9 cellular contexts compared by ENCODE assay signal in the genomic region with DNA sequence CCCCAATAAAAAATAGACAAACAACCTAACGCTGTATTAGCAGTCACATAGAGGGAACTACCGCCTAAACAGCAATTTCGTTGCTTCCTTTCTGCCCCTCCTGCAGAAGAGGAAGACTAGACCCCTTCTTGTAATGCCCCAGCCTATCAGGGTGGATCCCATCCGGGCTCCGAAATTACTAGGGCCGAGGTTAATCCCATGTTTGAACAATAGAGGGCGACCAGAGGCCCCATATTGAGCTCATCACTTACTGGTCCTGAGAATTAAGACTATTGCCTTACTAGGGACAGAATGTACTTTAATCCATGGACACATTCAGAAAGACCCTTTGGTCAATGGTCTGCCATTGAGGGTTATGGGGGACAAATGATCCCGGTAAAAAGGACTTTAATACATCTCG. TPM values are rescaled to one million over a fixed set of nuclear protein-coding genes. Genes with fewer than 3 reads are reported as not detected.
DNase-seq lines count a peak whose midpoint lies in the region; ATAC-seq and TF ChIP-seq lines count a peak whose summit lies in the region.
"Had no signal": no experiment of that assay in that cellular context is flagged by ENCODE, and none has a peak within 500 bp of the region (broad histone marks: within the 10 kb centered on the region; RNA-seq: fewer than 3 reads in every experiment).

No MANE protein-coding gene starts in this region.

- H3K9ac ChIP-seq in neuronal stem cell (ENCODE audit: low read depth, low read length, poor library complexity), result no peak overlapping the region

- peak; percentile 61 for TF ChIP-seq CTCF in fibroblast of mammary gland (conservative IDR thresholded peaks at IDR 0.05; ENCODE audit: control insufficient read depth, insufficient read depth, low read depth, low read length)

- no peak overlapping the region for H3K27ac Mint-ChIP-seq in activated T-cell treated with anti-CD3 and anti-CD28 coated beads, Interleukin-2, amount 50 U/mL, for 24 hours
- H3K27ac Mint-ChIP-seq: T-helper 1 cell treated with Interleukin-12 subunit alpha and Interleukin-12 subunit beta and Interleukin-4 antibody, amounts not matched to agents 30 μg/mL and 1 μg/mL, for 36 hours had no signal

- no peak overlapping the region for H3K4me3 ChIP-seq in fibroblast of mammary gland (ENCODE audit: control insufficient read depth, low read depth, low read length)
- no peak overlapping the region for H3K4me3 ChIP-seq in neuronal stem cell (ENCODE audit: low read length in 2 of 2)

- ATAC-seq in HG03175 (IDR thresholded peaks at IDR 0.05; ENCODE audit: unreplicated experiment) (no peak), HG02759 (IDR thresholded peaks at IDR 0.05; ENCODE audit: unreplicated experiment) (no peak)

- no peaks in the 10 kb centered on the region for H3K4me1 Mint-ChIP-seq in activated T-cell treated with anti-CD3 and anti-CD28 coated beads, Interleukin-2, amount 50 U/mL, for 24 hours (ENCODE audit: low read depth)

- no peaks in the 10 kb centered on the region for H3K36me3 ChIP-seq in neuronal stem cell (replicated peaks in 1 of 2; ENCODE audit: control insufficient read depth in 2 of 2, insufficient read depth in 2 of 2, low read length in 2 of 2)

- no peak overlapping the region for H3K23ac ChIP-seq in neuronal stem cell (ENCODE audit: low read depth, low read length, poor library complexity)

- H3K4me2 ChIP-seq in neuronal stem cell (ENCODE audit: insufficient read depth, low read length, poor library complexity, severe bottlenecking), result no peak overlapping the region

- no peaks in the 10 kb centered on the region for H3K79me1 ChIP-seq in neuronal stem cell (ENCODE audit: low read depth, low read length)

- no peak overlapping the region for H3K14ac ChIP-seq in neuronal stem cell (ENCODE audit: low read length)

- peaks cover 0 to 15% (median 0%) of the 10 kb centered on the region in 3 experiments for H3K27me3 ChIP-seq in neuronal stem cell (ENCODE audit: control insufficient read depth in 3 of 3, insufficient read depth in 3 of 3, low read depth in 1 of 3, low read length in 3 of 3)

- H3K9me3 Mint-ChIP-seq in activated T-cell treated with anti-CD3 and anti-CD28 coated beads, Interleukin-2, amount 50 U/mL, for 24 hours, result no peaks in the 10 kb centered on the region
- H3K9me3 Mint-ChIP-seq: T-helper 1 cell treated with Interleukin-12 subunit alpha and Interleukin-12 subunit beta and Interleukin-4 antibody, amounts not matched to agents 30 μg/mL and 1 μg/mL, for 36 hours had no signal

- H2AK5ac ChIP-seq in neuronal stem cell (ENCODE audit: low read depth, low read length), result no peak overlapping the region

- no peak overlapping the region for H4K91ac ChIP-seq in neuronal stem cell (ENCODE audit: low read depth, low read length, poor library complexity)

- H3K9me3 ChIP-seq in neuronal stem cell (replicated peaks in 1 of 2; ENCODE audit: control insufficient read depth in 2 of 2, insufficient read depth in 1 of 2, low read depth in 1 of 2, low read length in 2 of 2), result no peaks in the 10 kb centered on the region

- H2BK120ac ChIP-seq in neuronal stem cell (ENCODE audit: low read depth, low read length), result no peak overlapping the region

- no CpG with 5 or more reads among the region's 9 CpGs for WGBS in neuronal stem cell (ENCODE audit: extremely low coverage in 2 of 2, insufficient read length in 2 of 2, insufficient replicate concordance in 1 of 2), 2 donors

- no peak overlapping the region for H4K8ac ChIP-seq in neuronal stem cell (ENCODE audit: low read depth, low read length)

- H3K4me3 Mint-ChIP-seq in activated T-cell treated with anti-CD3 and anti-CD28 coated beads, Interleukin-2, amount 50 U/mL, for 24 hours, result no peak overlapping the region
- H3K4me3 Mint-ChIP-seq: T-helper 1 cell treated with Interleukin-12 subunit alpha and Interleukin-12 subunit beta and Interleukin-4 antibody, amounts not matched to agents 30 μg/mL and 1 μg/mL, for 36 hours had no signal

- peak; percentile 7 for DNase-seq in DMS 273 treated with DMSO at 0.1 percent for 48 hours (lab: John Stamatoyannopoulos, UW)
- peak; percentile 26 for DNase-seq in HCEC 1CT
- peak; percentile 44 to 47 for DNase-seq in NOMO-1 (lab: John Stamatoyannopoulos, UW; ENCODE audit: unreplicated experiment in 2 of 2)
- DNase-seq in activated T-cell treated with anti-CD3 and anti-CD28 coated beads, Interleukin-2, amount 50 U/mL, for 24 hours, result peak; percentile 53
- peak; percentile 43 for DNase-seq in fibroblast of mammary gland (ENCODE audit: low read depth)
- peak; percentile 11 for DNase-seq in neuronal stem cell (ENCODE audit: low spot score)

- no peak overlapping the region for H2BK12ac ChIP-seq in neuronal stem cell (ENCODE audit: low read length)

- H3K27me3 Mint-ChIP-seq in activated T-cell treated with anti-CD3 and anti-CD28 coated beads, Interleukin-2, amount 50 U/mL, for 24 hours, result peaks cover 17% of the 10 kb centered on the region

- H2BK15ac ChIP-seq in neuronal stem cell (ENCODE audit: low read length), result no peak overlapping the region

- H3K36me3 Mint-ChIP-seq in activated T-cell treated with anti-CD3 and anti-CD28 coated beads, Interleukin-2, amount 50 U/mL, for 24 hours (ENCODE audit: low read depth), result no peaks in the 10 kb centered on the region

- no peak overlapping the region for H2AFZ ChIP-seq in neuronal stem cell (ENCODE audit: low read length)

- H3K27ac ChIP-seq in neuronal stem cell (replicated peaks; ENCODE audit: low read length), result no peak overlapping the region

- H2BK5ac ChIP-seq in neuronal stem cell (ENCODE audit: low read length), result no peak overlapping the region

- H3K18ac ChIP-seq in neuronal stem cell (ENCODE audit: low read length), result no peak overlapping the region

- H3K4ac ChIP-seq in neuronal stem cell (ENCODE audit: low read length), result no peak overlapping the region

- H3K4me1 ChIP-seq in neuronal stem cell (ENCODE audit: control insufficient read depth in 2 of 2, insufficient read depth in 1 of 2, low read depth in 1 of 2, low read length in 2 of 2), result no peaks in the 10 kb centered on the region

RNA-seq across cellular contexts. Expression of gene ZNF630, which starts 11.8 kb away (rescaled TPM):
- 1.3 TPM for polyA plus RNA-seq in neuronal stem cell (2013, experiment 1 of 2)
- polyA plus RNA-seq in neuronal stem cell (2013, experiment 2 of 2), result 1.1 TPM

RNA-seq across cellular contexts. Expression of gene SPACA5B, which starts 47.2 kb away (rescaled TPM):
- not detected for polyA plus RNA-seq in neuronal stem cell (2013, experiment 1 of 2)
- not detected for polyA plus RNA-seq in neuronal stem cell (2013, experiment 2 of 2)
